1 cellular context compared by ENCODE assay signal in genomic region chr11:15800121-15800800, GRCh38.
TF ChIP-seq lines count a peak whose summit lies in the region.

No MANE protein-coding gene starts in this region.

TF ChIP-seq in HepG2, 621 proteins besides CTCF, POLR2A, EP300 and RAD21 (continued from another document):
- TF ChIP-seq, protein P1, sequence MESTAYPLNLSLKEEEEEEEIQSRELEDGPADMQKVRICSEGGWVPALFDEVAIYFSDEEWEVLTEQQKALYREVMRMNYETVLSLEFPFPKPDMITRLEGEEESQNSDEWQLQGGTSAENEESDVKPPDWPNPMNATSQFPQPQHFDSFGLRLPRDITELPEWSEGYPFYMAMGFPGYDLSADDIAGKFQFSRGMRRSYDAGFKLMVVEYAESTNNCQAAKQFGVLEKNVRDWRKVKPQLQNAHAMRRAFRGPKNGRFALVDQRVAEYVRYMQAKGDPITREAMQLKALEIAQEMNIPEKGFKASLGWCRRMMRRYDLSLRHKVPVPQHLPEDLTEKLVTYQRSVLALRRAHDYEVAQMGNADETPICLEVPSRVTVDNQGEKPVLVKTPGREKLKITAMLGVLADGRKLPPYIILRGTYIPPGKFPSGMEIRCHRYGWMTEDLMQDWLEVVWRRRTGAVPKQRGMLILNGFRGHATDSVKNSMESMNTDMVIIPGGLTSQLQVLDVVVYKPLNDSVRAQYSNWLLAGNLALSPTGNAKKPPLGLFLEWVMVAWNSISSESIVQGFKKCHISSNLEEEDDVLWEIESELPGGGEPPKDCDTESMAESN (CRISPR knock-in tag; conservative IDR thresholded peaks at IDR 0.05): no peak
- no peak for TF ChIP-seq NRL (CRISPR knock-in tag; IDR thresholded peaks at IDR 0.05; ENCODE audit: borderline replicate concordance)
